Comparison of ENCODE assay signal across 8 cellular contexts in genomic region chr20:47784599-47785320, GRCh38. TPM values are rescaled to one million over a fixed set of nuclear protein-coding genes. Genes with fewer than 3 reads are reported as not detected.
DNase-seq lines count a peak whose midpoint lies in the region; ATAC-seq and TF ChIP-seq lines count a peak whose summit lies in the region.

No MANE protein-coding gene starts in this region.

- no peak overlapping the region for H3K4me3 Mint-ChIP-seq in CD4-positive, alpha-beta T cell

- H3K27ac Mint-ChIP-seq in CD4-positive, alpha-beta T cell = no peak overlapping the region

- peak overlapping the region; percentile 47 for H3K9ac ChIP-seq in endocrine pancreas (ENCODE audit: control insufficient read depth, insufficient read depth, low read length)

- peaks cover 66% of the 10 kb centered on the region for H3K27me3 Mint-ChIP-seq in CD4-positive, alpha-beta T cell

- intact Hi-C loops in aorta (cut with DNase I) = loop anchor here (5.0 to 10.0 kb wide), 4 partner anchors 122 to 838 kb away; no protein-coding TSS in a partner anchor
- intact Hi-C loops in CD4-positive, alpha-beta T cell (cut with DNase I, micrococcal nuclease) = no loop called here

- H3K4me1 Mint-ChIP-seq in CD4-positive, alpha-beta T cell (ENCODE audit: low read depth) = peaks cover 16% of the 10 kb centered on the region

- no peaks in the 10 kb centered on the region for H3K9me3 ChIP-seq in endocrine pancreas (ENCODE audit: control insufficient read depth, low read length)
- no peaks in the 10 kb centered on the region for H3K9me3 ChIP-seq in mononuclear cell (ENCODE audit: low read depth, low read length)
- H3K9me3 ChIP-seq in aorta (ENCODE audit: control insufficient read depth, low read length) = no peaks in the 10 kb centered on the region
- H3K9me3 ChIP-seq in CD4-positive, alpha-beta T cell (ENCODE audit: control insufficient read depth, low read length) = no peaks in the 10 kb centered on the region

- ATAC-seq in aorta (ENCODE audit: low FRiP score) = peak; percentile 15
- ATAC-seq in CD4-positive, alpha-beta T cell (ENCODE audit: poor library complexity) = no peak

- H3K27ac ChIP-seq in aorta (ENCODE audit: low read depth in 1 of 2, low read length in 2 of 2) = no peak overlapping the region
- H3K27ac ChIP-seq in CD4-positive, alpha-beta T cell (ENCODE audit: low read depth, low read length) = no peak overlapping the region

- CTCF ChIA-PET in CD4-positive, alpha-beta T cell (lab: Charles Lee) = no interaction called here

- peak overlapping the region; percentile 17 for H3K4me3 ChIP-seq in endocrine pancreas (ENCODE audit: control insufficient read depth, insufficient read depth, low read length)
- peak overlapping the region; percentile 50 for H3K4me3 ChIP-seq in mononuclear cell (ENCODE audit: low read length)
- H3K4me3 ChIP-seq in aorta (ENCODE audit: low read length in 2 of 2) = peak overlapping the region; percentile 51 to 88

- 0 to 1% methylated on average over 55 to 69 of the region's 69 CpGs for WGBS in aorta, 2 donors

- POLR2A ChIA-PET in CD4-positive, alpha-beta T cell (lab: Charles Lee) = no interaction called here

- H3K4me1 ChIP-seq in endocrine pancreas (ENCODE audit: control insufficient read depth, insufficient read depth, low read length) (no peaks in the 10 kb centered on the region), mononuclear cell (ENCODE audit: insufficient read depth, low read length) (peaks cover 35% of the 10 kb centered on the region), aorta (ENCODE audit: control insufficient read depth in 1 of 2, insufficient read depth in 2 of 2, low read length in 2 of 2) (no peaks in the 10 kb centered on the region)

- no peaks in the 10 kb centered on the region for H3K9me3 Mint-ChIP-seq in CD4-positive, alpha-beta T cell

- no peaks in the 10 kb centered on the region for H3K27me3 ChIP-seq in endocrine pancreas (ENCODE audit: control insufficient read depth, insufficient read depth, low read length)
- peaks cover 40% of the 10 kb centered on the region for H3K27me3 ChIP-seq in mononuclear cell (ENCODE audit: insufficient read depth, low read length)
- H3K27me3 ChIP-seq in aorta (ENCODE audit: control insufficient read depth in 1 of 2, insufficient read depth in 2 of 2, low read length in 1 of 2) = no peaks in the 10 kb centered on the region
- peaks cover 51% of the 10 kb centered on the region for H3K27me3 ChIP-seq in CD4-positive, alpha-beta T cell (ENCODE audit: control insufficient read depth, insufficient read depth, low read length)

- H3K36me3 ChIP-seq in endocrine pancreas (ENCODE audit: control insufficient read depth, insufficient read depth, low read length) = no peaks in the 10 kb centered on the region
- H3K36me3 ChIP-seq in aorta (ENCODE audit: control insufficient read depth in 1 of 2, insufficient read depth in 2 of 2, low read length in 1 of 2) = no peaks in the 10 kb centered on the region

- in situ Hi-C loops in G401 (cut with HindIII; ENCODE audit: low sequenced_read_pairs) = no loop called here

- no peaks in the 10 kb centered on the region for H3K36me3 Mint-ChIP-seq in CD4-positive, alpha-beta T cell (ENCODE audit: low read depth)

- peak; percentile 14 for DNase-seq in G401 (ENCODE audit: low spot score)
- DNase-seq in NCI-H345 (lab: John Stamatoyannopoulos, UW) = peak; percentile 63
- DNase-seq in aorta = peak in 1 of 2 donors; percentile 69
- no peak for DNase-seq in KG1 (lab: John Stamatoyannopoulos, UW)
- no peak for DNase-seq in NCI-H446 (lab: John Stamatoyannopoulos, UW)
- DNase-seq in CD4-positive, alpha-beta T cell = no peak

- TF ChIP-seq CTCF in CD4-positive, alpha-beta T cell (IDR thresholded peaks at IDR 0.05) = no peak

RNA-seq across cellular contexts. Expression of gene SULF2, which starts 0.5 kb away (rescaled TPM):
- 27.9 and 44.8 TPM in 2 replicates for total RNA-seq in G401 (2014; rRNA removed; shearing (Covaris generic))
- total RNA-seq in mononuclear cell = 74.7 TPM
- total RNA-seq in aorta = 100 to 1,000 TPM in 1 of 2 donors, 10 to 100 TPM in 1; 85.8 to 145 TPM
- polyA plus RNA-seq in aorta = 10 to 100 TPM; 17.7 to 43.5 TPM
- total RNA-seq in CD4-positive, alpha-beta T cell = 1 to 10 TPM; 1.5 to 2.8 TPM

Comparison
In these comparisons a context has a peak if more than half of its experiments do, and no peak if none do; other contexts are left out.
1. DNase-seq: peak in G401 (single experiment) and NCI-H345 (single experiment); none in KG1 (single experiment), NCI-H446 (0 of 2) and CD4-positive, alpha-beta T cell (0 of 10).
2. H3K4me3 ChIP-seq: peak in every context shown above with its lines; median percentile 70 in aorta; 50 in mononuclear cell; 17 in endocrine pancreas.
3. intact Hi-C loops: an anchor here in aorta (5.0 to 10.0 kb wide); none called in CD4-positive, alpha-beta T cell.